In genomic region chr22:31128156-31128555, GRCh38 we compare ENCODE assay signal across 30 cellular contexts. TPM values are rescaled to one million over a fixed set of nuclear protein-coding genes. Genes with fewer than 3 reads are reported as not detected.
"Had no signal": no experiment of that assay in that cellular context is flagged by ENCODE, and none has a peak within 500 bp of the region (broad histone marks: within the 10 kb centered on the region; RNA-seq: fewer than 3 reads in every experiment).

No MANE protein-coding gene starts in this region.

- H3K4me1 Mint-ChIP-seq: activated T-helper 17 cell treated with anti-CD3 and anti-CD28 coated beads, Interleukin-2, amount 50 U/mL, for 72 hours; nephron had no signal

- H3K27me3 ChIP-seq: esophagus muscularis mucosa, gastroesophageal sphincter, stomach, suprapubic skin, transverse colon, uterus had no signal

- H3K36me3 Mint-ChIP-seq: activated naive CD4-positive, alpha-beta T cell treated with anti-CD3 and anti-CD28 coated beads, Interleukin-2, amount 50 U/mL, for 72 hours; brain; stimulated activated memory B cell treated with anti-CD40 and anti-IgM and Interleukin-4, amounts not matched to agents 10 μg/mL and 1 μg/mL and 100 μg/mL, for 72 hours had no signal

- H3K4me3 ChIP-seq: esophagus muscularis mucosa, gastroesophageal sphincter, stomach, suprapubic skin, transverse colon, uterus had no signal

- DNase-seq: activated CD8-positive, alpha-beta memory T cell treated with anti-CD3 and anti-CD28 coated beads, Interleukin-2, amount 50 U/mL, for 4 hours; activated T-cell treated with anti-CD3 and anti-CD28 coated beads, Interleukin-2, amount 50 U/mL, for 24 hours; effector memory CD8-positive, alpha-beta T cell; head of caudate nucleus; hypothalamus; left ventricle myocardium superior; mammary epithelial cell; midbrain; small intestine; stimulated activated CD4-positive, alpha-beta T cell treated with anti-CD3 and anti-CD28 coated beads, Interleukin-15, amount 100 ng/mL, for 24 hours; stomach; T-helper 9 cell; transverse colon; uterus had no signal

- FAIRE-seq: colon, endothelial cell of umbilical vein, islet of Langerhans, small intestine had no signal

- H3K9me3 ChIP-seq: esophagus muscularis mucosa, gastroesophageal sphincter, stomach, suprapubic skin, transverse colon, uterus had no signal

- H3K27ac Mint-ChIP-seq: activated naive CD4-positive, alpha-beta T cell treated with anti-CD3 and anti-CD28 coated beads, Interleukin-2, amount 50 U/mL, for 72 hours; activated T-cell treated with anti-CD3 and anti-CD28 coated beads, Interleukin-2, amount 50 U/mL, for 24 hours; activated T-helper 17 cell treated with anti-CD3 and anti-CD28 coated beads, Interleukin-2, amount 50 U/mL, for 72 hours; brain; effector memory CD8-positive, alpha-beta T cell; nephron; stimulated activated memory B cell treated with anti-CD40 and anti-IgM and Interleukin-4, amounts not matched to agents 10 μg/mL and 1 μg/mL and 100 μg/mL, for 72 hours had no signal

- H3K36me3 ChIP-seq: esophagus muscularis mucosa, gastroesophageal sphincter, stomach, suprapubic skin, transverse colon, uterus had no signal

- ATAC-seq: activated naive CD4-positive, alpha-beta T cell treated with anti-CD3 and anti-CD28 coated beads, Interleukin-2, amount 50 U/mL, for 72 hours; activated T-helper 17 cell treated with anti-CD3 and anti-CD28 coated beads, Interleukin-2, amount 50 U/mL, for 72 hours; effector memory CD8-positive, alpha-beta T cell; gastroesophageal sphincter; left ventricle myocardium superior; sciatic nerve had no signal

- H3K27ac ChIP-seq: esophagus muscularis mucosa, gastroesophageal sphincter, stomach, suprapubic skin, transverse colon, uterus had no signal

- H3K4me3 Mint-ChIP-seq: activated T-cell treated with anti-CD3 and anti-CD28 coated beads, Interleukin-2, amount 50 U/mL, for 24 hours; activated T-helper 17 cell treated with anti-CD3 and anti-CD28 coated beads, Interleukin-2, amount 50 U/mL, for 72 hours; brain; effector memory CD8-positive, alpha-beta T cell; nephron; stimulated activated memory B cell treated with anti-CD40 and anti-IgM and Interleukin-4, amounts not matched to agents 10 μg/mL and 1 μg/mL and 100 μg/mL, for 72 hours had no signal

- H3K9me3 Mint-ChIP-seq: activated naive CD4-positive, alpha-beta T cell treated with anti-CD3 and anti-CD28 coated beads, Interleukin-2, amount 50 U/mL, for 72 hours; activated T-cell treated with anti-CD3 and anti-CD28 coated beads, Interleukin-2, amount 50 U/mL, for 24 hours; activated T-helper 17 cell treated with anti-CD3 and anti-CD28 coated beads, Interleukin-2, amount 50 U/mL, for 72 hours; brain; effector memory CD8-positive, alpha-beta T cell; nephron; stimulated activated memory B cell treated with anti-CD40 and anti-IgM and Interleukin-4, amounts not matched to agents 10 μg/mL and 1 μg/mL and 100 μg/mL, for 72 hours had no signal

- H3K27me3 Mint-ChIP-seq: activated T-helper 17 cell treated with anti-CD3 and anti-CD28 coated beads, Interleukin-2, amount 50 U/mL, for 72 hours had no signal

RNA-seq across cellular contexts. Expression of gene PLA2G3, which starts 12.2 kb away (rescaled TPM):
- total RNA-seq: activated naive CD4-positive, alpha-beta T cell treated with anti-CD3 and anti-CD28 coated beads, Interleukin-2, amount 50 U/mL, for 72 hours; activated T-helper 17 cell treated with anti-CD3 and anti-CD28 coated beads, Interleukin-2, amount 50 U/mL, for 72 hours; aorta; cardiac septum; esophagus muscularis mucosa; left ventricle myocardium superior; mammary epithelial cell; posterior vena cava; renal cortical epithelial cell; sciatic nerve; stomach; transverse colon; uterus had no signal
- polyA plus RNA-seq: mammary epithelial cell had no signal
